In genomic region chr2:42378415-42378814, GRCh38 we compare ENCODE assay signal across 31 cellular contexts. TPM values are rescaled to one million over a fixed set of nuclear protein-coding genes. Genes with fewer than 3 reads are reported as not detected.
DNase-seq lines count a peak whose midpoint lies in the region; ATAC-seq and TF ChIP-seq lines count a peak whose summit lies in the region.
"Had no signal": no experiment of that assay in that cellular context is flagged by ENCODE, and none has a peak within 500 bp of the region (broad histone marks: within the 10 kb centered on the region; RNA-seq: fewer than 3 reads in every experiment).

No MANE protein-coding gene starts in this region.

- CTCF ChIA-PET in SK-N-SH (lab: Yijun Ruan, JAX): interaction anchor here (1.5 kb wide), 1 partner anchor 284 kb away, joined by 3 read pairs; no protein-coding TSS in a partner anchor

- H3K4me1 ChIP-seq in SK-N-SH (ENCODE audit: control insufficient read depth in 1 of 2, insufficient read depth in 2 of 2, low read depth in 1 of 2, low read length in 1 of 2) (peaks cover 0 to 23% of the 10 kb centered on the region in 2 experiments; a peak in 1 of 4 replicates), endodermal cell (ENCODE audit: control insufficient read depth, insufficient read depth, low read length) (no peaks in the 10 kb centered on the region)
- H3K4me1 ChIP-seq: A549, Caco-2 had no signal

- TF ChIP-seq CTCF in SK-N-SH (IDR thresholded peaks at IDR 0.05) (no peak), endodermal cell (conservative IDR thresholded peaks at IDR 0.05) (no peak)

- ATAC-seq in SK-N-SH treated with all-trans-retinoic acid at 6 μM for 48 hours: no peak
- ATAC-seq: A549; CD8-positive, alpha-beta T cell had no signal

- peak in 1 of 2 experiments; percentile 62; a peak in 2 of 4 replicates for TF ChIP-seq EP300 in SK-N-SH (IDR thresholded peaks at IDR 0.05; ENCODE audit: borderline replicate concordance in 1 of 2, low read depth in 1 of 2, low read length in 1 of 2)

- H3K4me3 Mint-ChIP-seq in endodermal cell: no peak overlapping the region
- no peak overlapping the region for H3K4me3 Mint-ChIP-seq in activated T-cell treated with anti-CD3 and anti-CD28 coated beads, Interleukin-2, amount 50 U/mL, for 24 hours
- H3K4me3 Mint-ChIP-seq: B cell; CD14-positive monocyte; CD4-positive, alpha-beta memory T cell; CD4-positive, alpha-beta T cell; CD4-positive, CD25-positive, alpha-beta regulatory T cell; CD8-positive, alpha-beta memory T cell; CD8-positive, alpha-beta T cell had no signal

- H3K79me2 ChIP-seq in SK-N-SH (ENCODE audit: insufficient read depth): no peaks in the 10 kb centered on the region

- H3K9ac ChIP-seq in SK-N-SH (no peak overlapping the region), endodermal cell (ENCODE audit: extremely low read depth, low read length, poor library complexity, severe bottlenecking) (no peak overlapping the region)
- H3K9ac ChIP-seq: BLaER1; BLaER1 treated with 17β-estradiol and CSF1 and Interleukin-3, amounts not matched to agents 10 nM and 100 nM had no signal

- H4K20me1 ChIP-seq in SK-N-SH (ENCODE audit: insufficient read depth): no peaks in the 10 kb centered on the region
- H4K20me1 ChIP-seq: BLaER1; BLaER1 treated with 17β-estradiol and CSF1 and Interleukin-3, amounts not matched to agents 10 nM and 100 nM had no signal

- DNase-seq in SK-N-SH (peak; percentile 51), endodermal cell (peak; percentile 1)
- no peak for DNase-seq in activated T-cell treated with anti-CD3 and anti-CD28 coated beads, Interleukin-2, amount 50 U/mL, for 24 hours
- DNase-seq: 8988T; ACHN; AML-193; BE2C; C1 segment of cervical spinal cord; Caco-2; Calu3; CD4-positive, alpha-beta memory T cell; CD4-positive, alpha-beta T cell; CD4-positive, CD25-positive, alpha-beta regulatory T cell; CD8-positive, alpha-beta memory T cell; CD8-positive, alpha-beta T cell; COR-L47; DMS 273 treated with DMSO at 0.1 percent for 48 hours; DMS153; DMS53; DMS79; DMS79 treated with DMSO at 0.1 percent for 48 hours; DND-41; EL had no signal

- no peaks in the 10 kb centered on the region for H3K36me3 Mint-ChIP-seq in endodermal cell (ENCODE audit: low read depth)
- H3K36me3 Mint-ChIP-seq in activated T-cell treated with anti-CD3 and anti-CD28 coated beads, Interleukin-2, amount 50 U/mL, for 24 hours (ENCODE audit: low read depth): no peaks in the 10 kb centered on the region
- H3K36me3 Mint-ChIP-seq: CD14-positive monocyte; CD4-positive, alpha-beta memory T cell; CD4-positive, CD25-positive, alpha-beta regulatory T cell; CD8-positive, alpha-beta memory T cell; CD8-positive, alpha-beta T cell had no signal

- H2AFZ ChIP-seq in SK-N-SH (ENCODE audit: low read depth): no peak overlapping the region

- H3K9me3 ChIP-seq in SK-N-SH (no peaks in the 10 kb centered on the region), endodermal cell (ENCODE audit: control insufficient read depth, low read length) (no peaks in the 10 kb centered on the region)
- H3K9me3 ChIP-seq: A549; BE2C; BLaER1; BLaER1 treated with 17β-estradiol and CSF1 and Interleukin-3, amounts not matched to agents 10 nM and 100 nM; Caco-2 had no signal

- peaks cover 17% of the 10 kb centered on the region; the same call in 1 of the 2 replicates for H3K27me3 ChIP-seq in SK-N-SH (ENCODE audit: insufficient read depth)
- no peaks in the 10 kb centered on the region for H3K27me3 ChIP-seq in endodermal cell (ENCODE audit: control insufficient read depth, insufficient read depth, low read length, poor library complexity, severe bottlenecking)
- H3K27me3 ChIP-seq: BE2C; BLaER1; BLaER1 treated with 17β-estradiol and CSF1 and Interleukin-3, amounts not matched to agents 10 nM and 100 nM had no signal

- no peaks in the 10 kb centered on the region for H3F3A ChIP-seq in SK-N-SH (replicated peaks; ENCODE audit: insufficient read depth)

- H3K27ac ChIP-seq in SK-N-SH (ENCODE audit: low read depth in 2 of 2, low read length in 1 of 2) (peak overlapping the region in 1 of 2 experiments; percentile 47; a peak in 2 of 4 replicates), endodermal cell (ENCODE audit: low read depth, low read length) (no peak overlapping the region)
- H3K27ac ChIP-seq: 22Rv1; A549; BLaER1; BLaER1 treated with 17β-estradiol and CSF1 and Interleukin-3, amounts not matched to agents 10 nM and 100 nM; C4-2B had no signal

- H3K4me2 ChIP-seq in SK-N-SH: no peak overlapping the region
- H3K4me2 ChIP-seq: A549; BLaER1; BLaER1 treated with 17β-estradiol and CSF1 and Interleukin-3, amounts not matched to agents 10 nM and 100 nM had no signal

- no peaks in the 10 kb centered on the region for H3K36me3 ChIP-seq in SK-N-SH (replicated peaks in 1 of 2; ENCODE audit: control insufficient read depth in 1 of 2, insufficient read depth in 2 of 2, low read length in 1 of 2)
- H3K36me3 ChIP-seq in endodermal cell (ENCODE audit: control insufficient read depth, insufficient read depth, low read length): no peaks in the 10 kb centered on the region
- H3K36me3 ChIP-seq: BE2C; BLaER1; BLaER1 treated with 17β-estradiol and CSF1 and Interleukin-3, amounts not matched to agents 10 nM and 100 nM had no signal

- no peak overlapping the region for H3K27ac Mint-ChIP-seq in endodermal cell
- no peak overlapping the region for H3K27ac Mint-ChIP-seq in activated T-cell treated with anti-CD3 and anti-CD28 coated beads, Interleukin-2, amount 50 U/mL, for 24 hours
- H3K27ac Mint-ChIP-seq: B cell; CD4-positive, alpha-beta T cell; CD4-positive, CD25-positive, alpha-beta regulatory T cell; CD8-positive, alpha-beta memory T cell; CD8-positive, alpha-beta T cell had no signal

- H3K4me1 Mint-ChIP-seq in endodermal cell: peaks cover 4% of the 10 kb centered on the region
- no peaks in the 10 kb centered on the region for H3K4me1 Mint-ChIP-seq in activated T-cell treated with anti-CD3 and anti-CD28 coated beads, Interleukin-2, amount 50 U/mL, for 24 hours (ENCODE audit: low read depth)
- H3K4me1 Mint-ChIP-seq: B cell; CD14-positive monocyte; CD4-positive, alpha-beta memory T cell; CD8-positive, alpha-beta memory T cell had no signal

- no peaks in the 10 kb centered on the region for H3K9me2 ChIP-seq in SK-N-SH

- no peaks in the 10 kb centered on the region for H3K27me3 Mint-ChIP-seq in endodermal cell (ENCODE audit: insufficient read depth)
- H3K27me3 Mint-ChIP-seq in activated T-cell treated with anti-CD3 and anti-CD28 coated beads, Interleukin-2, amount 50 U/mL, for 24 hours: no peaks in the 10 kb centered on the region
- H3K27me3 Mint-ChIP-seq: CD4-positive, alpha-beta T cell had no signal

- no peak for TF ChIP-seq RAD21 in SK-N-SH (IDR thresholded peaks at IDR 0.05; ENCODE audit: low read length)

- H3K4me3 ChIP-seq in SK-N-SH (ENCODE audit: low read depth in 2 of 2, low read length in 1 of 2) (no peak overlapping the region), endodermal cell (ENCODE audit: low read length) (no peak overlapping the region)
- H3K4me3 ChIP-seq: A549; BLaER1; BLaER1 treated with 17β-estradiol and CSF1 and Interleukin-3, amounts not matched to agents 10 nM and 100 nM had no signal

- H3K9me3 Mint-ChIP-seq in endodermal cell: no peaks in the 10 kb centered on the region
- H3K9me3 Mint-ChIP-seq in activated T-cell treated with anti-CD3 and anti-CD28 coated beads, Interleukin-2, amount 50 U/mL, for 24 hours: no peaks in the 10 kb centered on the region
- H3K9me3 Mint-ChIP-seq: CD14-positive monocyte; CD4-positive, alpha-beta memory T cell; CD4-positive, alpha-beta T cell; CD4-positive, CD25-positive, alpha-beta regulatory T cell; CD8-positive, alpha-beta memory T cell; CD8-positive, alpha-beta T cell had no signal

- POLR2A ChIA-PET in SK-N-SH (lab: Yijun Ruan, JAX): no interaction called here

- 85% methylated on average over 9 of the region's 9 CpGs for WGBS in SK-N-SH (ENCODE audit: low lambda C conversion rate)
- WGBS in endodermal cell (ENCODE audit: insufficient coverage in 1 of 2, insufficient read length in 1 of 2), 2 experiments: 99 to 100% methylated on average over 2 to 6 of the region's 9 CpGs

TF ChIP-seq in SK-N-SH, 30 proteins besides CTCF, POLR2A, EP300 and RAD21 (continues in another document):
- TF ChIP-seq PBX3 (IDR thresholded peaks at IDR 0.05) (no peak), GATA2 (CRISPR knock-in tag; IDR thresholded peaks at IDR 0.05) (0 out of 2 replicates have a peak, but pooled peaks have one; percentile 34)

TF ChIP-seq in SK-N-SH treated with all-trans-retinoic acid at 6 μM for 48 hours, 23 proteins besides CTCF, POLR2A, EP300 and RAD21 (continues in another document):
- TF ChIP-seq ISL1 (CRISPR knock-in tag; IDR thresholded peaks at IDR 0.05) (no peak), TSHZ2 (CRISPR knock-in tag; IDR thresholded peaks at IDR 0.05) (no peak), ZC3H10 (CRISPR knock-in tag; IDR thresholded peaks at IDR 0.05) (no peak)

RNA-seq across cellular contexts. Expression of gene COX7A2L, which starts 17.4 kb away (rescaled TPM):
- 77.6 and 82.3 TPM in 2 replicates for polyA plus RNA-seq in SK-N-SH (2012; rRNA removed)
- polyA plus RNA-seq in SK-N-SH (2012; cell fraction: cytosol; rRNA removed): 116 and 144 TPM in 2 replicates
- 27.9 and 31.9 TPM in 2 replicates for polyA plus RNA-seq in SK-N-SH (2012; cell fraction: nucleus; rRNA removed)
- total RNA-seq in endodermal cell: 100 to 1,000 TPM; 113 to 117 TPM
- 150 TPM for polyA plus RNA-seq in endodermal cell (2013, experiment 1 of 2)
- 134 TPM for polyA plus RNA-seq in endodermal cell (2013, experiment 2 of 2)
